11 cellular contexts compared by ENCODE assay signal in genomic region chr2:636151-636621, GRCh38. TPM values are rescaled to one million over a fixed set of nuclear protein-coding genes. Genes with fewer than 3 reads are reported as not detected.
A peak's percentile ranks its signal among the peaks of the same experiment; 100 is the strongest.
DNase-seq lines count a peak whose midpoint lies in the region; ATAC-seq and TF ChIP-seq lines count a peak whose summit lies in the region.
"Had no signal": no experiment of that assay in that cellular context is flagged by ENCODE, and none has a peak within 500 bp of the region (broad histone marks: within the 10 kb centered on the region; RNA-seq: fewer than 3 reads in every experiment).

No MANE protein-coding gene starts in this region.

- CTCF ChIA-PET in activated B cell treated with CpG ODN at 0.5 μM for 24 hours (lab: Charles Lee) = interaction anchor here (0.6 to 5.2 kb wide), 9 partner anchors 9 to 483 kb away, joined by 3 to 42 read pairs (median 3); no protein-coding TSS in a partner anchor

- no peaks in the 10 kb centered on the region for H3K79me2 ChIP-seq in DND-41 (ENCODE audit: insufficient read depth, low read length)

- H3K9me3 ChIP-seq in DND-41 (ENCODE audit: insufficient read depth, low read length, severe bottlenecking) (no peaks in the 10 kb centered on the region), right cardiac atrium (ENCODE audit: control insufficient read depth, low read length) (no peaks in the 10 kb centered on the region)

- H3K4me2 ChIP-seq in DND-41 (ENCODE audit: insufficient read depth, low read length) = no peak overlapping the region
- H3K4me2 ChIP-seq: KMS-11 had no signal

- H3K4me1 Mint-ChIP-seq in activated B cell treated with CpG ODN at 0.5 μM for 24 hours = peaks cover 4% of the 10 kb centered on the region
- peaks cover 6% of the 10 kb centered on the region for H3K4me1 Mint-ChIP-seq in stimulated activated memory B cell treated with anti-CD40 and anti-IgM and Interleukin-4, amounts not matched to agents 10 μg/mL and 1 μg/mL and 100 μg/mL, for 72 hours

- no peak overlapping the region for H3K4me3 ChIP-seq in DND-41 (ENCODE audit: low read depth in 1 of 2, low read length in 2 of 2)
- no peak overlapping the region for H3K4me3 ChIP-seq in right cardiac atrium (ENCODE audit: low read length)

- H3K36me3 Mint-ChIP-seq in activated B cell treated with CpG ODN at 0.5 μM for 24 hours (ENCODE audit: low read depth) = no peaks in the 10 kb centered on the region
- no peaks in the 10 kb centered on the region for H3K36me3 Mint-ChIP-seq in stimulated activated memory B cell treated with anti-CD40 and anti-IgM and Interleukin-4, amounts not matched to agents 10 μg/mL and 1 μg/mL and 100 μg/mL, for 72 hours
- H3K36me3 Mint-ChIP-seq: mesothelial cell of epicardium had no signal

- POLR2A ChIA-PET in activated B cell treated with CpG ODN at 0.5 μM for 24 hours (lab: Charles Lee) = no interaction called here

- H3K36me3 ChIP-seq in DND-41 (ENCODE audit: insufficient read depth, low read length) = no peaks in the 10 kb centered on the region

- no peaks in the 10 kb centered on the region for H4K20me1 ChIP-seq in DND-41 (ENCODE audit: insufficient read depth, low read length)

- H2AFZ ChIP-seq in DND-41 (ENCODE audit: low read depth, low read length) = peak overlapping the region; percentile 60; the same call in 1 of the 2 replicates

- H3K27me3 Mint-ChIP-seq in activated B cell treated with CpG ODN at 0.5 μM for 24 hours = no peaks in the 10 kb centered on the region
- peaks cover 8% of the 10 kb centered on the region for H3K27me3 Mint-ChIP-seq in stimulated activated memory B cell treated with anti-CD40 and anti-IgM and Interleukin-4, amounts not matched to agents 10 μg/mL and 1 μg/mL and 100 μg/mL, for 72 hours
- H3K27me3 Mint-ChIP-seq: activated naive CD8-positive, alpha-beta T cell treated with anti-CD3 and anti-CD28 coated beads, Interleukin-2, amount 50 U/mL, for 24 hours had no signal

- peak overlapping the region; percentile 83 for H3K4me3 Mint-ChIP-seq in activated B cell treated with CpG ODN at 0.5 μM for 24 hours
- H3K4me3 Mint-ChIP-seq in stimulated activated memory B cell treated with anti-CD40 and anti-IgM and Interleukin-4, amounts not matched to agents 10 μg/mL and 1 μg/mL and 100 μg/mL, for 72 hours = peak overlapping the region; percentile 85
- H3K4me3 Mint-ChIP-seq: mesothelial cell of epicardium had no signal

- H3K27ac ChIP-seq in DND-41 (ENCODE audit: low read length) (no peak overlapping the region), right cardiac atrium (ENCODE audit: low read length) (no peak overlapping the region)
- H3K27ac ChIP-seq: KMS-11 had no signal

- H3K27ac Mint-ChIP-seq in activated B cell treated with CpG ODN at 0.5 μM for 24 hours = no peak overlapping the region
- peak overlapping the region; percentile 84 for H3K27ac Mint-ChIP-seq in stimulated activated memory B cell treated with anti-CD40 and anti-IgM and Interleukin-4, amounts not matched to agents 10 μg/mL and 1 μg/mL and 100 μg/mL, for 72 hours
- H3K27ac Mint-ChIP-seq: activated naive CD8-positive, alpha-beta T cell treated with anti-CD3 and anti-CD28 coated beads, Interleukin-2, amount 50 U/mL, for 24 hours; mesothelial cell of epicardium had no signal

- no peak overlapping the region; the same call in 1 of the 2 replicates for H3K9ac ChIP-seq in DND-41 (ENCODE audit: low read depth, low read length)
- H3K9ac ChIP-seq: KMS-11 had no signal

- no peaks in the 10 kb centered on the region for H3K27me3 ChIP-seq in DND-41 (ENCODE audit: insufficient read depth, low read length, poor library complexity)
- no peaks in the 10 kb centered on the region for H3K27me3 ChIP-seq in right cardiac atrium (ENCODE audit: control insufficient read depth, insufficient read depth)

- ATAC-seq in DND-41 (ENCODE audit: insufficient read depth, low read depth) (no peak), activated B cell treated with CpG ODN at 0.5 μM for 24 hours (ENCODE audit: low read depth) (peak; percentile 25), right cardiac atrium (peak; percentile 29 to 44)
- ATAC-seq in stimulated activated memory B cell treated with anti-CD40 and anti-IgM and Interleukin-4, amounts not matched to agents 10 μg/mL and 1 μg/mL and 100 μg/mL, for 72 hours = peak; percentile 56

- TF ChIP-seq CTCF in DND-41 (IDR thresholded peaks at IDR 0.05; ENCODE audit: borderline replicate concordance, extremely low read depth, low read length, poor library complexity, severe bottlenecking) (no peak), activated B cell treated with CpG ODN at 0.5 μM for 24 hours (IDR thresholded peaks at IDR 0.05) (no peak)

- intact Hi-C loops in activated B cell treated with CpG ODN at 0.5 μM for 24 hours (cut with micrococcal nuclease) (loop anchor here (5.0 kb wide), 2 partner anchors 374 to 911 kb away; partner anchors contain the start of genes ACP1 and SH3YL1), right cardiac atrium (cut with DNase I) (no loop called here)

- no peaks in the 10 kb centered on the region for H3K9me3 Mint-ChIP-seq in activated B cell treated with CpG ODN at 0.5 μM for 24 hours
- peaks cover 3% of the 10 kb centered on the region for H3K9me3 Mint-ChIP-seq in stimulated activated memory B cell treated with anti-CD40 and anti-IgM and Interleukin-4, amounts not matched to agents 10 μg/mL and 1 μg/mL and 100 μg/mL, for 72 hours
- H3K9me3 Mint-ChIP-seq: activated naive CD8-positive, alpha-beta T cell treated with anti-CD3 and anti-CD28 coated beads, Interleukin-2, amount 50 U/mL, for 24 hours had no signal

- no peak for DNase-seq in DND-41
- no peak for DNase-seq in activated B cell treated with CpG ODN at 0.5 μM for 24 hours
- DNase-seq in right cardiac atrium = no peak
- no peak for DNase-seq in C1 segment of cervical spinal cord (lab: John Stamatoyannopoulos, UW)
- DNase-seq in activated effector memory CD4-positive, alpha-beta T cell treated with anti-CD3 and anti-CD28 coated beads, Interleukin-2, amount 50 U/mL, for 16 hours = no peak
- no peak for DNase-seq in cerebellar cortex (ENCODE audit: low spot score)
- DNase-seq: GF-D8 had no signal

- 63% methylated on average over 48 of the region's 48 CpGs for WGBS in right cardiac atrium

- H3K4me1 ChIP-seq in DND-41 (ENCODE audit: insufficient read depth, low read length) = peaks cover 8% of the 10 kb centered on the region
- no peaks in the 10 kb centered on the region for H3K4me1 ChIP-seq in right cardiac atrium (ENCODE audit: control insufficient read depth, insufficient read depth, low read length)

RNA-seq across cellular contexts. Expression of gene TMEM18, which starts 41.0 kb away (rescaled TPM):
- total RNA-seq in activated B cell treated with CpG ODN at 0.5 μM for 24 hours (30.8 and 34.6 TPM in 2 replicates), right cardiac atrium (10 to 100 TPM; 11.4 to 16.4 (median 15.0) TPM)
- 10.6 TPM for polyA plus RNA-seq in right cardiac atrium
